Comparison of ENCODE assay signal across 27 cellular contexts in genomic region chr7:134814730-134815364, GRCh38. TPM values are rescaled to one million over a fixed set of nuclear protein-coding genes. Genes with fewer than 3 reads are reported as not detected.
DNase-seq lines count a peak whose midpoint lies in the region; ATAC-seq, FAIRE-seq and TF ChIP-seq lines count a peak whose summit lies in the region.
"Had no signal": no experiment of that assay in that cellular context is flagged by ENCODE, and none has a peak within 500 bp of the region (broad histone marks: within the 10 kb centered on the region; RNA-seq: fewer than 3 reads in every experiment).

No MANE protein-coding gene starts in this region.

- H3K23ac ChIP-seq in mesendoderm (ENCODE audit: low read length) = no peak overlapping the region

- H3K27ac Mint-ChIP-seq in astrocyte (ENCODE audit: unreplicated experiment) = peak overlapping the region; percentile 87
- H3K27ac Mint-ChIP-seq: activated T-cell treated with anti-CD3 and anti-CD28 coated beads, Interleukin-2, amount 50 U/mL, for 24 hours; dendritic cell treated with granulocyte-macrophage colony-stimulating factor and Interleukin-4, amounts not matched to agents 40 ng/mL and 50 ng/mL, for 4 days; stimulated activated effector memory CD8-positive, alpha-beta T cell treated with anti-CD3 and anti-CD28 coated beads, Interleukin-12 subunit alpha, Interleukin-12 subunit beta, amount 100 ng/mL, for 72 hours; T-helper 1 cell treated with Interleukin-12 subunit alpha and Interleukin-12 subunit beta and Interleukin-4 antibody, amounts not matched to agents 30 μg/mL and 1 μg/mL, for 36 hours had no signal

- H2BK15ac ChIP-seq in mesendoderm (replicated peaks; ENCODE audit: low read depth) = no peak overlapping the region

- no peaks in the 10 kb centered on the region for H3K9me3 Mint-ChIP-seq in astrocyte (ENCODE audit: unreplicated experiment)
- H3K9me3 Mint-ChIP-seq: activated T-cell treated with anti-CD3 and anti-CD28 coated beads, Interleukin-2, amount 50 U/mL, for 24 hours; dendritic cell treated with granulocyte-macrophage colony-stimulating factor and Interleukin-4, amounts not matched to agents 40 ng/mL and 50 ng/mL, for 4 days; stimulated activated effector memory CD8-positive, alpha-beta T cell treated with anti-CD3 and anti-CD28 coated beads, Interleukin-12 subunit alpha, Interleukin-12 subunit beta, amount 100 ng/mL, for 72 hours; T-helper 1 cell treated with Interleukin-12 subunit alpha and Interleukin-12 subunit beta and Interleukin-4 antibody, amounts not matched to agents 30 μg/mL and 1 μg/mL, for 36 hours had no signal

- H4K8ac ChIP-seq in mesendoderm (ENCODE audit: low read depth, low read length) = no peak overlapping the region

- WGBS in mesendoderm (ENCODE audit: extremely low coverage, insufficient coverage, low lambda C conversion rate) = no CpG with 5 or more reads among the region's 4 CpGs
- WGBS in spleen, 5 donors = 63 to 95% (median 84%) methylated on average over 4 of the region's 4 CpGs

- H4K5ac ChIP-seq in mesendoderm (ENCODE audit: low read length) = no peak overlapping the region

- no peak overlapping the region for H2BK5ac ChIP-seq in mesendoderm (ENCODE audit: low read length)

- no peak for ATAC-seq in GM18873 (IDR thresholded peaks at IDR 0.05; ENCODE audit: low FRiP score, unreplicated experiment)
- ATAC-seq: HCT116; left lobe of liver; stimulated activated effector memory CD8-positive, alpha-beta T cell treated with anti-CD3 and anti-CD28 coated beads, Interleukin-12 subunit alpha, Interleukin-12 subunit beta, amount 100 ng/mL, for 72 hours had no signal

- peaks cover 97% of the 10 kb centered on the region for H4K20me1 ChIP-seq in astrocyte (ENCODE audit: insufficient read depth, low read length)
- H4K20me1 ChIP-seq: BLaER1 treated with 17β-estradiol and CSF1 and Interleukin-3, amounts not matched to agents 10 nM and 100 nM had no signal

- no peak overlapping the region for H3K18ac ChIP-seq in mesendoderm (ENCODE audit: low read length)

- no peak for TF ChIP-seq POLR2A in spleen (IDR thresholded peaks at IDR 0.05)

- H3K9me3 ChIP-seq in astrocyte (ENCODE audit: insufficient read depth, low read depth, low read length) (no peaks in the 10 kb centered on the region), spleen (no peaks in the 10 kb centered on the region)
- H3K9me3 ChIP-seq: heart right ventricle, prostate gland, suprapubic skin had no signal

- H3K56ac ChIP-seq in mesendoderm (ENCODE audit: low read length) = no peak overlapping the region

- intact Hi-C loops in spleen (cut with DNase I; ENCODE audit: low total_unique reads) = no loop called here

- H3K4me1 Mint-ChIP-seq in astrocyte (ENCODE audit: low read depth, unreplicated experiment) = peaks cover 88% of the 10 kb centered on the region
- H3K4me1 Mint-ChIP-seq: stimulated activated effector memory CD8-positive, alpha-beta T cell treated with anti-CD3 and anti-CD28 coated beads, Interleukin-12 subunit alpha, Interleukin-12 subunit beta, amount 100 ng/mL, for 72 hours had no signal

- H3K27ac ChIP-seq in astrocyte (ENCODE audit: low read depth, low read length) = peak overlapping the region; percentile 20
- H3K27ac ChIP-seq in mesendoderm (ENCODE audit: low read depth, low read length) = no peak overlapping the region
- peak overlapping the region in 6 of 8 donors; percentile 9 to 52 (median 32) for H3K27ac ChIP-seq in spleen
- H3K27ac ChIP-seq: BLaER1 treated with 17β-estradiol and CSF1 and Interleukin-3, amounts not matched to agents 10 nM and 100 nM; prostate gland; SK-N-MC; suprapubic skin had no signal

- peaks cover 31% of the 10 kb centered on the region for H3K36me3 Mint-ChIP-seq in astrocyte (ENCODE audit: low read depth, unreplicated experiment)
- H3K36me3 Mint-ChIP-seq: stimulated activated effector memory CD8-positive, alpha-beta T cell treated with anti-CD3 and anti-CD28 coated beads, Interleukin-12 subunit alpha, Interleukin-12 subunit beta, amount 100 ng/mL, for 72 hours had no signal

- H3K27me3 ChIP-seq in astrocyte (ENCODE audit: insufficient read depth, low read length) (no peaks in the 10 kb centered on the region), mesendoderm (ENCODE audit: insufficient read depth, low read length, poor library complexity) (no peaks in the 10 kb centered on the region), spleen (replicated peaks in 1 of 7) (peaks cover 0 to 5% (median 0%) of the 10 kb centered on the region in 7 donors)
- H3K27me3 ChIP-seq: BLaER1 treated with 17β-estradiol and CSF1 and Interleukin-3, amounts not matched to agents 10 nM and 100 nM; heart right ventricle; suprapubic skin had no signal

- no peak for FAIRE-seq in astrocyte (lab: Jason Lieb, UNC)
- FAIRE-seq: GM12892 had no signal

- H3K4me2 ChIP-seq in astrocyte (ENCODE audit: low read length) = peak overlapping the region; percentile 0
- H3K4me2 ChIP-seq in mesendoderm (ENCODE audit: low read length) = no peak overlapping the region

- TF ChIP-seq CTCF in astrocyte (IDR thresholded peaks at IDR 0.05; ENCODE audit: insufficient read depth, low read depth, low read length) (no peak), epithelial cell of esophagus (IDR thresholded peaks at IDR 0.05; ENCODE audit: insufficient read depth, low read depth, low read length, missing control alignments) (no peak), spleen (IDR thresholded peaks at IDR 0.05 in 8 of 11, conservative IDR thresholded peaks at IDR 0.05 in 3 of 11) (no peak)

- H3K4me3 Mint-ChIP-seq in astrocyte (ENCODE audit: unreplicated experiment) = no peak overlapping the region
- H3K4me3 Mint-ChIP-seq: activated T-cell treated with anti-CD3 and anti-CD28 coated beads, Interleukin-2, amount 50 U/mL, for 24 hours; dendritic cell treated with granulocyte-macrophage colony-stimulating factor and Interleukin-4, amounts not matched to agents 40 ng/mL and 50 ng/mL, for 4 days; stimulated activated effector memory CD8-positive, alpha-beta T cell treated with anti-CD3 and anti-CD28 coated beads, Interleukin-12 subunit alpha, Interleukin-12 subunit beta, amount 100 ng/mL, for 72 hours; T-helper 1 cell treated with Interleukin-12 subunit alpha and Interleukin-12 subunit beta and Interleukin-4 antibody, amounts not matched to agents 30 μg/mL and 1 μg/mL, for 36 hours had no signal

- H3K36me3 ChIP-seq in astrocyte (ENCODE audit: insufficient read depth, low read length) = peaks cover 52% of the 10 kb centered on the region
- no peaks in the 10 kb centered on the region for H3K36me3 ChIP-seq in mesendoderm (ENCODE audit: control insufficient read depth, insufficient read depth, low read length)
- peaks cover 0 to 8% (median 0%) of the 10 kb centered on the region in 6 donors for H3K36me3 ChIP-seq in spleen
- H3K36me3 ChIP-seq: prostate gland, suprapubic skin had no signal

- no peaks in the 10 kb centered on the region for H3K27me3 Mint-ChIP-seq in astrocyte (ENCODE audit: low read depth, unreplicated experiment)
- H3K27me3 Mint-ChIP-seq: activated T-cell treated with anti-CD3 and anti-CD28 coated beads, Interleukin-2, amount 50 U/mL, for 24 hours had no signal

- peaks cover 10% of the 10 kb centered on the region for H3K79me1 ChIP-seq in mesendoderm (ENCODE audit: low read length)

- H2AFZ ChIP-seq in astrocyte (ENCODE audit: low read depth, low read length) = no peak overlapping the region

- H3K4me3 ChIP-seq in astrocyte (ENCODE audit: insufficient read depth, low read depth, low read length) (no peak overlapping the region), epithelial cell of esophagus (ENCODE audit: low read length) (no peak overlapping the region), mesendoderm (ENCODE audit: low read length) (no peak overlapping the region), spleen (no peak overlapping the region)
- H3K4me3 ChIP-seq: BLaER1 treated with 17β-estradiol and CSF1 and Interleukin-3, amounts not matched to agents 10 nM and 100 nM; heart right ventricle; prostate gland; SK-N-MC; suprapubic skin had no signal

- H3K4me1 ChIP-seq in astrocyte (ENCODE audit: insufficient read depth, low read length) (peaks cover 47% of the 10 kb centered on the region), mesendoderm (ENCODE audit: control insufficient read depth, low read depth, low read length) (no peaks in the 10 kb centered on the region), spleen (peaks cover 0 to 26% (median 6%) of the 10 kb centered on the region in 6 donors)
- H3K4me1 ChIP-seq: prostate gland had no signal

- H2AK5ac ChIP-seq in mesendoderm (ENCODE audit: low read length) = no peak overlapping the region

- H2BK120ac ChIP-seq in mesendoderm (ENCODE audit: low read depth, low read length) = no peak overlapping the region

- H3K4ac ChIP-seq in mesendoderm (ENCODE audit: low read depth, low read length) = peak overlapping the region; percentile 3

- H3K79me2 ChIP-seq in astrocyte (ENCODE audit: insufficient read depth, low read length) (peaks cover 100% of the 10 kb centered on the region), mesendoderm (ENCODE audit: control insufficient read depth, insufficient read depth, low read length) (peaks cover 47% of the 10 kb centered on the region)

- no peak overlapping the region for H3K9ac ChIP-seq in astrocyte (ENCODE audit: low read length)
- H3K9ac ChIP-seq in mesendoderm (ENCODE audit: low read length) = no peak overlapping the region
- H3K9ac ChIP-seq: BLaER1 treated with 17β-estradiol and CSF1 and Interleukin-3, amounts not matched to agents 10 nM and 100 nM had no signal

- DNase-seq in astrocyte (ENCODE audit: low read depth) (no peak), epithelial cell of esophagus (ENCODE audit: low read depth) (peak; percentile 66), mesendoderm (no peak), spleen (no peak), GM19240 (ENCODE audit: insufficient read length, low spot score) (no peak), CD1c-positive myeloid dendritic cell (ENCODE audit: extremely low spot score) (no peak)
- no peak for DNase-seq in activated CD8-positive, alpha-beta memory T cell treated with anti-CD3 and anti-CD28 coated beads for 24 hours
- DNase-seq: activated CD4-positive, alpha-beta T cell treated with anti-CD3 and anti-CD28 coated beads for 1 hour; activated T-cell treated with anti-CD3 and anti-CD28 coated beads, Interleukin-2, amount 50 U/mL, for 24 hours; heart right ventricle; NCI-H1092; NCI-H2029; NCI-H345; NCI-H82; RPMI8226; stimulated activated CD4-positive, alpha-beta T cell treated with anti-CD3 and anti-CD28 coated beads, Interleukin-2, amount 100 ng/mL, for 48 hours had no signal

RNA-seq across cellular contexts. Expression of gene CALD1, which starts 35.4 kb away (rescaled TPM):
- 1,834 and 1,872 TPM in 2 replicates for total RNA-seq in astrocyte
- polyA plus RNA-seq in mesendoderm (2013, experiment 1 of 2) = 379 TPM
- 417 TPM for polyA plus RNA-seq in mesendoderm (2013, experiment 2 of 2)
- 100 to 1,000 TPM; 146 to 333 (median 291) TPM for total RNA-seq in spleen
- 10 to 100 TPM; 42.4 to 85.3 (median 48.3) TPM for polyA plus RNA-seq in spleen
